ENCODE assay signal across 18 cellular contexts in genomic region chr7:96657347-96658010, GRCh38. TPM values are rescaled to one million over a fixed set of nuclear protein-coding genes. Genes with fewer than 3 reads are reported as not detected.
DNase-seq lines count a peak whose midpoint lies in the region; ATAC-seq and TF ChIP-seq lines count a peak whose summit lies in the region.
"Had no signal": no experiment of that assay in that cellular context is flagged by ENCODE, and none has a peak within 500 bp of the region (broad histone marks: within the 10 kb centered on the region; RNA-seq: fewer than 3 reads in every experiment).

No MANE protein-coding gene starts in this region.

- peak; percentile 89 for ATAC-seq in WTC11
- ATAC-seq in GM21717 (IDR thresholded peaks at IDR 0.05; ENCODE audit: unreplicated experiment), result no peak
- ATAC-seq in GM21526 (IDR thresholded peaks at IDR 0.05; ENCODE audit: low FRiP score, unreplicated experiment), result no peak
- ATAC-seq in SK-N-SH treated with all-trans-retinoic acid at 6 μM for 48 hours, result no peak
- ATAC-seq: GM12878; stimulated activated memory B cell treated with anti-CD40 and anti-IgM and Interleukin-4, amounts not matched to agents 10 μg/mL and 1 μg/mL and 100 μg/mL, for 72 hours had no signal

- 0 out of 2 replicates have a peak, but pooled peaks cover 2% of the 10 kb centered on the region for H3K36me3 Mint-ChIP-seq in WTC11

- peaks cover 17% of the 10 kb centered on the region for H3K9me3 Mint-ChIP-seq in WTC11
- H3K9me3 Mint-ChIP-seq: activated CD4-positive, alpha-beta memory T cell treated with anti-CD3 and anti-CD28 coated beads for 36 hours; stimulated activated memory B cell treated with anti-CD40 and anti-IgM and Interleukin-4, amounts not matched to agents 10 μg/mL and 1 μg/mL and 100 μg/mL, for 72 hours had no signal

- H3K27ac Mint-ChIP-seq in WTC11, result no peak overlapping the region
- H3K27ac Mint-ChIP-seq: activated CD4-positive, alpha-beta memory T cell treated with anti-CD3 and anti-CD28 coated beads for 36 hours; naive B cell; stimulated activated memory B cell treated with anti-CD40 and anti-IgM and Interleukin-4, amounts not matched to agents 10 μg/mL and 1 μg/mL and 100 μg/mL, for 72 hours had no signal

- DNase-seq in SHP77 (lab: John Stamatoyannopoulos, UW) (peak; percentile 4 to 40), SHP77 treated with DMSO at 0.1 percent for 48 hours (lab: John Stamatoyannopoulos, UW) (no peak), WTC11 (ENCODE audit: low spot score) (peak; percentile 36), iPS-NIHi11 (ENCODE audit: low spot score) (peak; percentile 50)
- DNase-seq in activated CD4-positive, CD25-positive, alpha-beta regulatory T cell (lab: John Stamatoyannopoulos, UW), result no peak
- DNase-seq: ACHN; activated CD4-positive, alpha-beta memory T cell treated with anti-CD3 and anti-CD28 coated beads for 36 hours; activated effector memory CD4-positive, alpha-beta T cell treated with anti-CD3 and anti-CD28 coated beads, Interleukin-2, amount 50 U/mL, for 16 hours; C1 segment of cervical spinal cord; HCEC 1CT; naive B cell; NCI-H1436; sigmoid colon had no signal

- TF ChIP-seq CTCF in WTC11 (IDR thresholded peaks at IDR 0.05), result no peak

- H3K4me3 Mint-ChIP-seq in WTC11, result no peak overlapping the region
- H3K4me3 Mint-ChIP-seq: activated CD4-positive, alpha-beta memory T cell treated with anti-CD3 and anti-CD28 coated beads for 36 hours; naive B cell; stimulated activated memory B cell treated with anti-CD40 and anti-IgM and Interleukin-4, amounts not matched to agents 10 μg/mL and 1 μg/mL and 100 μg/mL, for 72 hours had no signal

- peaks cover 37% of the 10 kb centered on the region for H3K4me1 Mint-ChIP-seq in WTC11

- POLR2A ChIA-PET in WTC11 (lab: Charles Lee), result no interaction called here

- no peaks in the 10 kb centered on the region for H3K27me3 Mint-ChIP-seq in WTC11 (ENCODE audit: low read depth)
- H3K27me3 Mint-ChIP-seq: activated CD4-positive, alpha-beta memory T cell treated with anti-CD3 and anti-CD28 coated beads for 36 hours; naive B cell; stimulated activated memory B cell treated with anti-CD40 and anti-IgM and Interleukin-4, amounts not matched to agents 10 μg/mL and 1 μg/mL and 100 μg/mL, for 72 hours had no signal

- CTCF ChIA-PET in WTC11 (lab: Charles Lee), result no interaction called here

TF ChIP-seq in WTC11, 78 proteins besides CTCF, POLR2A, EP300 and RAD21:
- TF ChIP-seq, protein P1, sequence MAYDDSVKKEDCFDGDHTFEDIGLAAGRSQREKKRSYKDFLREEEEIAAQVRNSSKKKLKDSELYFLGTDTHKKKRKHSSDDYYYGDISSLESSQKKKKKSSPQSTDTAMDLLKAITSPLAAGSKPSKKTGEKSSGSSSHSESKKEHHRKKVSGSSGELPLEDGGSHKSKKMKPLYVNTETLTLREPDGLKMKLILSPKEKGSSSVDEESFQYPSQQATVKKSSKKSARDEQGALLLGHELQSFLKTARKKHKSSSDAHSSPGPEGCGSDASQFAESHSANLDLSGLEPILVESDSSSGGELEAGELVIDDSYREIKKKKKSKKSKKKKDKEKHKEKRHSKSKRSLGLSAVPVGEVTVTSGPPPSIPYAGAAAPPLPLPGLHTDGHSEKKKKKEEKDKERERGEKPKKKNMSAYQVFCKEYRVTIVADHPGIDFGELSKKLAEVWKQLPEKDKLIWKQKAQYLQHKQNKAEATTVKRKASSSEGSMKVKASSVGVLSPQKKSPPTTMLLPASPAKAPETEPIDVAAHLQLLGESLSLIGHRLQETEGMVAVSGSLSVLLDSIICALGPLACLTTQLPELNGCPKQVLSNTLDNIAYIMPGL (CRISPR knock-in tag; IDR thresholded peaks at IDR 0.05), result no peak
- no peak for TF ChIP-seq AR (CRISPR knock-in tag; IDR thresholded peaks at IDR 0.05)
- TF ChIP-seq ETV6 (CRISPR knock-in tag; IDR thresholded peaks at IDR 0.05), result peak; percentile 58; the same call in 1 of the 2 replicates

TF ChIP-seq in SK-N-SH treated with all-trans-retinoic acid at 6 μM for 48 hours, 23 proteins besides CTCF, POLR2A, EP300 and RAD21:
- TF ChIP-seq RARB (CRISPR knock-in tag; IDR thresholded peaks at IDR 0.05), result no peak
- TF ChIP-seq OSR1 (CRISPR knock-in tag; IDR thresholded peaks at IDR 0.05), result no peak
- no peak for TF ChIP-seq TOX (CRISPR knock-in tag; IDR thresholded peaks at IDR 0.05; ENCODE audit: borderline replicate concordance)
- TF ChIP-seq CSRNP3 (CRISPR knock-in tag; IDR thresholded peaks at IDR 0.05), result no peak
- TF ChIP-seq ZC3H10 (CRISPR knock-in tag; IDR thresholded peaks at IDR 0.05), result no peak
- TF ChIP-seq ZNF565 (CRISPR knock-in tag; conservative IDR thresholded peaks at IDR 0.05; ENCODE audit: low read depth), result no peak
- no peak for TF ChIP-seq ZFP30 (CRISPR knock-in tag; IDR thresholded peaks at IDR 0.05)
- TF ChIP-seq ISL1 (CRISPR knock-in tag; IDR thresholded peaks at IDR 0.05), result no peak
- no peak for TF ChIP-seq SNAI2 (CRISPR knock-in tag; IDR thresholded peaks at IDR 0.05)
- TF ChIP-seq, protein P2, sequence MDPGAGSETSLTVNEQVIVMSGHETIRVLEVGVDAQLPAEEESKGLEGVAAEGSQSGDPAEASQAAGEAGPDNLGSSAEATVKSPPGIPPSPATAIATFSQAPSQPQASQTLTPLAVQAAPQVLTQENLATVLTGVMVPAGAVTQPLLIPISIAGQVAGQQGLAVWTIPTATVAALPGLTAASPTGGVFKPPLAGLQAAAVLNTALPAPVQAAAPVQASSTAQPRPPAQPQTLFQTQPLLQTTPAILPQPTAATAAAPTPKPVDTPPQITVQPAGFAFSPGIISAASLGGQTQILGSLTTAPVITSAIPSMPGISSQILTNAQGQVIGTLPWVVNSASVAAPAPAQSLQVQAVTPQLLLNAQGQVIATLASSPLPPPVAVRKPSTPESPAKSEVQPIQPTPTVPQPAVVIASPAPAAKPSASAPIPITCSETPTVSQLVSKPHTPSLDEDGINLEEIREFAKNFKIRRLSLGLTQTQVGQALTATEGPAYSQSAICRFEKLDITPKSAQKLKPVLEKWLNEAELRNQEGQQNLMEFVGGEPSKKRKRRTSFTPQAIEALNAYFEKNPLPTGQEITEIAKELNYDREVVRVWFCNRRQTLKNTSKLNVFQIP (CRISPR knock-in tag; IDR thresholded peaks at IDR 0.05; ENCODE audit: borderline replicate concordance, low read depth), result no peak
- TF ChIP-seq CREB5 (CRISPR knock-in tag; IDR thresholded peaks at IDR 0.05; ENCODE audit: low read depth), result no peak
- TF ChIP-seq ZNF8 (CRISPR knock-in tag; IDR thresholded peaks at IDR 0.05), result no peak
- no peak for TF ChIP-seq ESRRG (CRISPR knock-in tag; IDR thresholded peaks at IDR 0.05)
- TF ChIP-seq BACH2 (CRISPR knock-in tag; IDR thresholded peaks at IDR 0.05; ENCODE audit: borderline replicate concordance), result no peak
- no peak for TF ChIP-seq TCF4 (CRISPR knock-in tag; IDR thresholded peaks at IDR 0.05; ENCODE audit: borderline replicate concordance)
- no peak for TF ChIP-seq GLIS3 (CRISPR knock-in tag; IDR thresholded peaks at IDR 0.05)
- TF ChIP-seq ZFP3 (CRISPR knock-in tag; IDR thresholded peaks at IDR 0.05), result no peak
- TF ChIP-seq PATZ1 (CRISPR knock-in tag; IDR thresholded peaks at IDR 0.05; ENCODE audit: borderline replicate concordance), result no peak

RNA-seq across cellular contexts. Expression of gene SEM1, which starts 52.2 kb away (rescaled TPM):
- total RNA-seq in WTC11 (2021), result 71.8 to 82.8 TPM (median 73.3 TPM) in 3 replicates

Comparison
In these comparisons a context has a peak if more than half of its experiments do, and no peak if none do; other contexts are left out.
1. DNase-seq: peak in SHP77 (2 of 2), WTC11 (single experiment) and iPS-NIHi11 (single experiment); none in SHP77 treated with DMSO at 0.1 percent for 48 hours (single experiment) and activated CD4-positive, CD25-positive, alpha-beta regulatory T cell (0 of 4).